Comparison of ENCODE assay signal across 12 cellular contexts in genomic region chr11:100639140-100639539, GRCh38. TPM values are rescaled to one million over a fixed set of nuclear protein-coding genes. Genes with fewer than 3 reads are reported as not detected.
DNase-seq lines count a peak whose midpoint lies in the region; ATAC-seq and TF ChIP-seq lines count a peak whose summit lies in the region.
"Had no signal": no experiment of that assay in that cellular context is flagged by ENCODE, and none has a peak within 500 bp of the region (broad histone marks: within the 10 kb centered on the region; RNA-seq: fewer than 3 reads in every experiment).

No MANE protein-coding gene starts in this region.

- no peak overlapping the region for H3K27ac ChIP-seq in HEK293 (ENCODE audit: extremely low read depth, low read depth, low read length)

- ATAC-seq in sciatic nerve = peak; percentile 70
- ATAC-seq in HG03139 (IDR thresholded peaks at IDR 0.05; ENCODE audit: unreplicated experiment) = no peak

- no peak for TF ChIP-seq CTCF in HEK293 (tag by site-specific recombination; IDR thresholded peaks at IDR 0.05)

- peak; percentile 72 for DNase-seq in brain pericyte (ENCODE audit: low read depth, low spot score)
- peak; percentile 11 to 29 for DNase-seq in hippocampal formation (lab: John Stamatoyannopoulos, UW)
- no peak for DNase-seq in sciatic nerve (ENCODE audit: low spot score)
- DNase-seq in stimulated activated CD4-positive, alpha-beta T cell treated with anti-CD3 and anti-CD28 coated beads, Interleukin-2, amount 100 ng/mL, for 24 hours = no peak
- DNase-seq in SKM-1 treated with dmso at 0.1 percent for 144 hours (lab: John Stamatoyannopoulos, UW; ENCODE audit: unreplicated experiment) = no peak
- no peak for DNase-seq in HuH-7 (ENCODE audit: low spot score)
- DNase-seq: activated naive CD4-positive, alpha-beta T cell treated with anti-CD3 and anti-CD28 coated beads, Interleukin-2, amount 10 ng/mL, durations not matched to agents 7 days and 5 days; CD8-positive, alpha-beta memory T cell; GOT3; NCI-H524 treated with DMSO at 0.1 percent for 48 hours had no signal

- intact Hi-C loops in sciatic nerve (cut with DNase I) = no loop called here

- POLR2A ChIA-PET in HEK293 (lab: Yijun Ruan, JAX) = no interaction called here

- no peaks in the 10 kb centered on the region for H3K4me1 ChIP-seq in HEK293 (ENCODE audit: control insufficient read depth, insufficient read depth, low read length)

- H3K4me3 ChIP-seq in HEK293 (ENCODE audit: low read depth, low read length) = no peak overlapping the region

- CTCF ChIA-PET in HEK293 (lab: Yijun Ruan, JAX) = no interaction called here

- H3K9me3 ChIP-seq in HEK293 (ENCODE audit: control insufficient read depth, insufficient read depth, low read depth, low read length) = no peaks in the 10 kb centered on the region

- H3K36me3 ChIP-seq in HEK293 (ENCODE audit: control insufficient read depth in 2 of 2, insufficient read depth in 1 of 2, low read length in 2 of 2) = no peaks in the 10 kb centered on the region

TF ChIP-seq in HEK293, 187 proteins besides CTCF, POLR2A, EP300 and RAD21:
- TF ChIP-seq YY1 (tag by site-specific recombination; IDR thresholded peaks at IDR 0.05) = no peak
- TF ChIP-seq BCL6B (tag by site-specific recombination; IDR thresholded peaks at IDR 0.05) = peak; percentile 52; the same call in 1 of the 2 replicates
- TF ChIP-seq REST (tag by site-specific recombination; IDR thresholded peaks at IDR 0.05) = no peak
- 0 out of 2 replicates have a peak, but pooled peaks have one; percentile 16 for TF ChIP-seq ZBTB17 (tag by site-specific recombination; IDR thresholded peaks at IDR 0.05)
- TF ChIP-seq ZBTB6 (tag by site-specific recombination; IDR thresholded peaks at IDR 0.05) = no peak
- TF ChIP-seq TRIM28 (IDR thresholded peaks at IDR 0.05; ENCODE audit: borderline replicate concordance, low read length) = 0 out of 2 replicates have a peak, but pooled peaks have one; percentile 21
- TF ChIP-seq ZNF692 (tag by site-specific recombination; IDR thresholded peaks at IDR 0.05) = no peak
TF ChIP-seq in HEK293: peak in this region for 3.

RNA-seq across cellular contexts. Expression of gene ARHGAP42, which starts 47.9 kb away (rescaled TPM):
- total RNA-seq in sciatic nerve = 120 TPM

Comparison
In these comparisons a context has a peak if more than half of its experiments do, and no peak if none do; other contexts are left out.
1. DNase-seq: peak in brain pericyte (single experiment) and hippocampal formation (2 of 2); none in sciatic nerve (single experiment), stimulated activated CD4-positive, alpha-beta T cell treated with anti-CD3 and anti-CD28 coated beads, Interleukin-2, amount 100 ng/mL, for 24 hours (0 of 2), SKM-1 treated with dmso at 0.1 percent for 144 hours (single experiment) and HuH-7 (single experiment).